Comparison of ENCODE assay signal across 21 cellular contexts in the genomic region with DNA sequence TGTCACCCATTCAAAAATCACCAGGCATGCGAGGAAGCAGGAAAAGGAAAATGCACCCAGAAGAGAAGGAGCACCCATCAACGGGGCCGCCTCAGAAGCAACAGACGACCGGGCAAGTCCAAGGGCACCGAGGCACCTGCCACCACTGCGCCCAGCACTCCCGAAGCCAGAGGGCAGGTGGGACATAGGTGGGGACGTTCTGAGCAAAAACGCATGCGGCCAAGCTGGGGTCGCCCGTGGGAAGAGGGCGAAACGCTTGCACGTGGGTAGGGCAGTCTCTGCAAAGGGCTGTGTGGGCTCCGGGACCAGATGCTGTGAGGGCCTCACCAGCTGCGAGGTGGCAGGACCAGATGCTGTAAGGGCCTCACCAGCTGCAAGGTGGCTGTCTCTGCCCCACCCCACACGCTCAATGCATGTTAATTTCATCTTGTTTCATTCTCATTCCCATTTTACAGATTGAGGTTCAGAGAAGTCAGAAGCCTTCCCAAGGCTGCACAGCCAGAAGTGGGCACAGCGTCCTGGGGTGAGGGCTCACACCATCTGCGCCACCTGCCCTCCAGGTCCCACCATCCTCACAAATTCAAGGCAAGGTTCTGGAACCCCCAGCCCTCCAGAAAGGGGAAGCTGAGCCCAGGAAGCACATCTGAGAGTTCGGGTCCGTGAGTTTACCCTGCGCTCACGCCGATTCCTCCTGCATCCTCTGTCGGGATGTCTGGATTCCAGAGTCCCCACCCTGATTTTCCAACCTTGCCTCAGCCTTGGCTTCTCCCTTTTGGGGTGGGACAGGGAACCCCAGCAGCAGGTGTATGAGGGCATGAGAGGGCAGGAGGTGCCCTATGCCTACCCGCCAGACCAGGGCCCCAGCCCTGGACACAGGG. TPM values are rescaled to one million over a fixed set of nuclear protein-coding genes. Genes with fewer than 3 reads are reported as not detected.
DNase-seq lines count a peak whose midpoint lies in the region; ATAC-seq and TF ChIP-seq lines count a peak whose summit lies in the region.
"Had no signal": no experiment of that assay in that cellular context is flagged by ENCODE, and none has a peak within 500 bp of the region (broad histone marks: within the 10 kb centered on the region; RNA-seq: fewer than 3 reads in every experiment).

No MANE protein-coding gene starts in this region.

- CTCF ChIA-PET in Panc1 (lab: Charles Lee) = no interaction called here

- H3K4me1 ChIP-seq in Panc1 (ENCODE audit: control insufficient read depth, insufficient read depth, low read length) = peaks cover 78% of the 10 kb centered on the region
- peaks cover 1% of the 10 kb centered on the region for H3K4me1 ChIP-seq in right cardiac atrium (ENCODE audit: control insufficient read depth, insufficient read depth, low read length)

- H3K27ac ChIP-seq in Panc1 (ENCODE audit: low read length) = peak overlapping the region; percentile 57; the same call in 1 of the 2 replicates
- no peak overlapping the region for H3K27ac ChIP-seq in right cardiac atrium (ENCODE audit: low read length)
- H3K27ac ChIP-seq: Peyer's patch, tibial nerve had no signal

- POLR2A ChIA-PET in Panc1 (lab: Charles Lee) = no interaction called here

- H3K4me3 ChIP-seq in Panc1 (ENCODE audit: low read depth in 2 of 2, low read length in 2 of 2) = no peak overlapping the region
- no peak overlapping the region for H3K4me3 ChIP-seq in right cardiac atrium (ENCODE audit: low read length)
- H3K4me3 ChIP-seq: Peyer's patch, tibial nerve had no signal

- WGBS in right cardiac atrium = 79% methylated on average over 28 of the region's 28 CpGs

- ATAC-seq in Panc1 (no peak), right cardiac atrium (no peak), HG03460 (IDR thresholded peaks at IDR 0.05; ENCODE audit: unreplicated experiment) (no peak)
- ATAC-seq: HCT116 had no signal

- DNase-seq in DMS 273 (lab: John Stamatoyannopoulos, UW; ENCODE audit: unreplicated experiment) = peak; percentile 72
- DNase-seq in DMS 273 treated with DMSO at 0.1 percent for 48 hours (lab: John Stamatoyannopoulos, UW) = no peak
- no peak for DNase-seq in Panc1 (ENCODE audit: low read depth, low spot score)
- DNase-seq in right cardiac atrium = peak in 2 of 3 donors; percentile 34 to 40
- peak; percentile 73 for DNase-seq in posterior vena cava (ENCODE audit: low spot score)
- no peak for DNase-seq in central memory CD4-positive, alpha-beta T cell
- no peak for DNase-seq in DMS153 treated with DMSO at 0.1 percent for 48 hours (lab: John Stamatoyannopoulos, UW; ENCODE audit: unreplicated experiment)
- DNase-seq: 8988T; activated CD4-positive, alpha-beta T cell treated with anti-CD3 and anti-CD28 coated beads for 1 hour; erythroblast; foreskin melanocyte; MM.1S; NCI-H1694; stimulated activated naive CD4-positive, alpha-beta T cell treated with Interleukin-2 at 50 U/mL for 16 hours; T1000 had no signal

- no peaks in the 10 kb centered on the region for H3K9me3 ChIP-seq in Panc1 (ENCODE audit: control insufficient read depth, insufficient read depth, low read depth, low read length)
- H3K9me3 ChIP-seq in right cardiac atrium (ENCODE audit: control insufficient read depth, low read length) = no peaks in the 10 kb centered on the region
- H3K9me3 ChIP-seq: BE2C, Peyer's patch, tibial nerve had no signal

- H3K27me3 ChIP-seq in Panc1 (ENCODE audit: control insufficient read depth, insufficient read depth, low read length) = no peaks in the 10 kb centered on the region
- no peaks in the 10 kb centered on the region for H3K27me3 ChIP-seq in right cardiac atrium (ENCODE audit: control insufficient read depth, insufficient read depth)
- H3K27me3 ChIP-seq: BE2C had no signal

- in situ Hi-C loops in Panc1 (cut with HindIII; ENCODE audit: low pct_unique_long_range_greater_than_20kb, low sequenced_read_pairs) = no loop called here

- intact Hi-C loops in Panc1 (cut with micrococcal nuclease; ENCODE audit: unreplicated experiment) (no loop called here), right cardiac atrium (cut with DNase I) (no loop called here), posterior vena cava (cut with DNase I) (no loop called here)

- H3K36me3 ChIP-seq in Panc1 (ENCODE audit: control insufficient read depth, insufficient read depth, low read length) = no peaks in the 10 kb centered on the region
- H3K36me3 ChIP-seq: BE2C, Peyer's patch, tibial nerve had no signal

- BruUV-seq in Panc1 (replicated peaks; lab: Mats Ljungman, UMichigan) = no TSS peak

- TF ChIP-seq CTCF in Panc1 (IDR thresholded peaks at IDR 0.05) = no peak

RNA-seq across cellular contexts. Expression of gene SAMD11, which starts 8.2 kb away (rescaled TPM):
- total RNA-seq in Panc1 (2021; ENCODE audit: unreplicated experiment) = 51.8 TPM
- polyA plus RNA-seq in Panc1 (2012; ENCODE audit: insufficient read length) = 50.7 TPM
- 10 to 100 TPM in 3 of 4 donors, 1 to 10 TPM in 1; 6.9 to 27.2 (median 11.4) TPM for total RNA-seq in right cardiac atrium
- 7.8 TPM for polyA plus RNA-seq in right cardiac atrium
- total RNA-seq in posterior vena cava = 10 to 100 TPM; 16.5 to 38.0 TPM
- total RNA-seq: activated T-helper 1 cell treated with anti-CD3 and anti-CD28 coated beads, Interleukin-12 subunit alpha, Interleukin-12 subunit beta, Interleukin-2, Interleukin-4 antibody, amounts not matched to agents 30 ng/mL and 10 ng/mL and 1 ng/mL, durations not matched to agents 14 hours and 24 hours and 36 hours had no signal

RNA-seq across cellular contexts. Expression of gene NOC2L, which starts 43.5 kb away (rescaled TPM):
- 193 TPM for total RNA-seq in Panc1 (2021; ENCODE audit: unreplicated experiment)
- polyA plus RNA-seq in Panc1 (2012; ENCODE audit: insufficient read length) = 179 TPM
- total RNA-seq in right cardiac atrium = 10 to 100 TPM; 43.6 to 48.6 (median 45.5) TPM
- polyA plus RNA-seq in right cardiac atrium = 44.3 TPM
- total RNA-seq in posterior vena cava = 10 to 100 TPM; 42.8 to 44.5 TPM

RNA-seq across cellular contexts. Expression of gene KLHL17, which starts 44.9 kb away (rescaled TPM):
- total RNA-seq in Panc1 (2021; ENCODE audit: unreplicated experiment) (58.8 TPM), right cardiac atrium (1 to 10 TPM; 5.0 to 9.7 (median 6.6) TPM), posterior vena cava (1 to 10 TPM; 8.5 to 8.9 TPM)
- 82.0 TPM for polyA plus RNA-seq in Panc1 (2012; ENCODE audit: insufficient read length)
- 5.3 TPM for polyA plus RNA-seq in right cardiac atrium

RNA-seq across cellular contexts. Expression of gene PLEKHN1, which starts 50.7 kb away (rescaled TPM):
- 9.8 TPM for total RNA-seq in Panc1 (2021; ENCODE audit: unreplicated experiment)
- polyA plus RNA-seq in Panc1 (2012; ENCODE audit: insufficient read length) = 12.0 TPM
- under 1 TPM in 1 of 4 donors, not detected in 3; 0.41 TPM for total RNA-seq in right cardiac atrium
- 0.14 TPM for polyA plus RNA-seq in right cardiac atrium
- under 1 TPM; 0.86 to 0.88 TPM for total RNA-seq in posterior vena cava

Comparison
In these comparisons a context has a peak if more than half of its experiments do, and no peak if none do; other contexts are left out.
1. DNase-seq: peak in DMS 273 (single experiment), right cardiac atrium (2 of 3) and posterior vena cava (single experiment); none in DMS 273 treated with DMSO at 0.1 percent for 48 hours (single experiment), Panc1 (single experiment), central memory CD4-positive, alpha-beta T cell (single experiment) and DMS153 treated with DMSO at 0.1 percent for 48 hours (single experiment).